Comparison of ENCODE assay signal across 14 cellular contexts in the genomic region with DNA sequence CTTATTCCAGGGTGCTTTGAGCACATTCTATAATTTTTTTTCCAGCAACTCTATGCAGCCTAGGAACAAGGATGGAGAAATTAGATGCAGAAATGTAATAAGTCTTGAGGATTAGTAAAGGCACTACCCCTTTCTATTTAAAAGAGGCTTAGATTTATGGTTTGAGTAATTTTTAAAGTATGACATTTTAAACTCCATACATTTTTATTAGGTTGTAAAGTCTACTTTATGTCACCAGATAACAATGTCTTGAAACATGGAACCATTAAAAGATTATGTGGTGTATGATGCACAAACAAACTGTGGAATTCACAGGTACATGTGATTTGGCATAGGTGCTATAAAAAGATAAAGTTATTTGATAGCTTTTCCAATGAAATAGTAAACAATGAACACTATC.
DNase-seq lines count a peak whose midpoint lies in the region; ATAC-seq and TF ChIP-seq lines count a peak whose summit lies in the region.
"Had no signal": no experiment of that assay in that cellular context is flagged by ENCODE, and none has a peak within 500 bp of the region (broad histone marks: within the 10 kb centered on the region; RNA-seq: fewer than 3 reads in every experiment).

No MANE protein-coding gene starts in this region.

- H4K20me1 ChIP-seq in SK-N-SH (ENCODE audit: insufficient read depth) = no peaks in the 10 kb centered on the region
- H4K20me1 ChIP-seq: BLaER1 treated with 17β-estradiol and CSF1 and Interleukin-3, amounts not matched to agents 10 nM and 100 nM had no signal

- no peak overlapping the region for H3K9ac ChIP-seq in SK-N-SH
- H3K9ac ChIP-seq: BLaER1 treated with 17β-estradiol and CSF1 and Interleukin-3, amounts not matched to agents 10 nM and 100 nM; GM23248 had no signal

- no peak for TF ChIP-seq CTCF in 22Rv1 (IDR thresholded peaks at IDR 0.05)
- no peak for TF ChIP-seq CTCF in astrocyte of the spinal cord (IDR thresholded peaks at IDR 0.05; ENCODE audit: low read depth, low read length)
- no peak for TF ChIP-seq CTCF in mucosa of descending colon (IDR thresholded peaks at IDR 0.05)
- TF ChIP-seq CTCF in SK-N-SH (IDR thresholded peaks at IDR 0.05) = no peak

- H3K4me3 ChIP-seq in astrocyte of the spinal cord (ENCODE audit: low read depth, low read length) (no peak overlapping the region), mucosa of descending colon (no peak overlapping the region), SK-N-SH (ENCODE audit: low read depth in 2 of 2, low read length in 1 of 2) (no peak overlapping the region)
- H3K4me3 ChIP-seq: BLaER1 treated with 17β-estradiol and CSF1 and Interleukin-3, amounts not matched to agents 10 nM and 100 nM; GM23248; K562 had no signal

- H3K9me3 ChIP-seq in mucosa of descending colon = no peaks in the 10 kb centered on the region
- H3K9me3 ChIP-seq in SK-N-SH = no peaks in the 10 kb centered on the region

- in situ Hi-C loops in astrocyte of the spinal cord (cut with HindIII; ENCODE audit: low sequenced_read_pairs) = no loop called here

- intact Hi-C loops in mucosa of descending colon (cut with DNase I, micrococcal nuclease) = no loop called here

- H3K27ac ChIP-seq in 22Rv1 = 0 out of 2 replicates have a peak overlapping the region, but pooled peaks have one; percentile 10
- no peak overlapping the region for H3K27ac ChIP-seq in SK-N-SH (ENCODE audit: low read depth in 2 of 2, low read length in 1 of 2)
- H3K27ac ChIP-seq: GM23248, HL-60 had no signal

- DNase-seq in HT-29 (ENCODE audit: low spot score) = peak; percentile 48
- peak; percentile 20 for DNase-seq in astrocyte of the spinal cord (ENCODE audit: low read depth, low spot score)
- DNase-seq in mucosa of descending colon = no peak
- DNase-seq in pons (ENCODE audit: low spot score) = no peak
- no peak for DNase-seq in activated gamma-delta T cell (lab: John Stamatoyannopoulos, UW)
- no peak for DNase-seq in SK-N-SH
- DNase-seq: 8988T, DMS53, GM23248, H7 had no signal

- no peaks in the 10 kb centered on the region for H3K27me3 ChIP-seq in SK-N-SH (ENCODE audit: insufficient read depth)
- H3K27me3 ChIP-seq: BLaER1 treated with 17β-estradiol and CSF1 and Interleukin-3, amounts not matched to agents 10 nM and 100 nM had no signal

- no peaks in the 10 kb centered on the region for H3K9me2 ChIP-seq in SK-N-SH

- TF ChIP-seq RAD21 in SK-N-SH (IDR thresholded peaks at IDR 0.05; ENCODE audit: low read length) = no peak

- H3K36me3 ChIP-seq in mucosa of descending colon (ENCODE audit: low read depth) = no peaks in the 10 kb centered on the region
- no peaks in the 10 kb centered on the region for H3K36me3 ChIP-seq in SK-N-SH (replicated peaks in 1 of 2; ENCODE audit: control insufficient read depth in 1 of 2, insufficient read depth in 2 of 2, low read length in 1 of 2)
- H3K36me3 ChIP-seq: BLaER1 treated with 17β-estradiol and CSF1 and Interleukin-3, amounts not matched to agents 10 nM and 100 nM had no signal

- TF ChIP-seq EP300 in SK-N-SH (IDR thresholded peaks at IDR 0.05; ENCODE audit: borderline replicate concordance in 1 of 2, low read depth in 1 of 2, low read length in 1 of 2) = no peak

- ATAC-seq in mucosa of descending colon = peak; percentile 65
- ATAC-seq: K562 had no signal

- no peaks in the 10 kb centered on the region for H3F3A ChIP-seq in SK-N-SH (replicated peaks; ENCODE audit: insufficient read depth)

- H3K79me2 ChIP-seq in SK-N-SH (ENCODE audit: insufficient read depth) = no peaks in the 10 kb centered on the region

- POLR2A ChIA-PET in SK-N-SH (lab: Yijun Ruan, JAX) = no interaction called here

- no peak overlapping the region for H2AFZ ChIP-seq in SK-N-SH (ENCODE audit: low read depth)
- H2AFZ ChIP-seq: GM23248 had no signal

- CTCF ChIA-PET in SK-N-SH (lab: Yijun Ruan, JAX) = no interaction called here

- H3K4me1 ChIP-seq in mucosa of descending colon (ENCODE audit: low read depth) = no peaks in the 10 kb centered on the region
- no peaks in the 10 kb centered on the region for H3K4me1 ChIP-seq in SK-N-SH (ENCODE audit: control insufficient read depth in 1 of 2, insufficient read depth in 2 of 2, low read depth in 1 of 2, low read length in 1 of 2)

- no peak overlapping the region for H3K4me2 ChIP-seq in SK-N-SH

TF ChIP-seq in SK-N-SH, 30 proteins besides CTCF, POLR2A, EP300 and RAD21:
- TF ChIP-seq CHD2 (IDR thresholded peaks at IDR 0.05; ENCODE audit: low read length, partially characterized antibody) (no peak), MXI1 (IDR thresholded peaks at IDR 0.05; ENCODE audit: low read depth, low read length) (no peak), POLR2AphosphoS5 (IDR thresholded peaks at IDR 0.05; ENCODE audit: low read depth, low read length) (no peak), RCOR1 (IDR thresholded peaks at IDR 0.05; ENCODE audit: low read length) (no peak), SMC3 (IDR thresholded peaks at IDR 0.05; ENCODE audit: low read depth, low read length) (no peak), FOXJ3 (CRISPR knock-in tag; IDR thresholded peaks at IDR 0.05) (no peak), FOSL2 (IDR thresholded peaks at IDR 0.05; ENCODE audit: borderline replicate concordance, low read depth) (no peak), JUND (IDR thresholded peaks at IDR 0.05) (no peak), TEAD4 (IDR thresholded peaks at IDR 0.05; ENCODE audit: borderline replicate concordance, insufficient read depth) (no peak), TCF12 (IDR thresholded peaks at IDR 0.05) (no peak), EZH2phosphoT487 (IDR thresholded peaks at IDR 0.05; ENCODE audit: borderline replicate concordance, low read depth) (no peak)
- TF ChIP-seq, protein P1, sequence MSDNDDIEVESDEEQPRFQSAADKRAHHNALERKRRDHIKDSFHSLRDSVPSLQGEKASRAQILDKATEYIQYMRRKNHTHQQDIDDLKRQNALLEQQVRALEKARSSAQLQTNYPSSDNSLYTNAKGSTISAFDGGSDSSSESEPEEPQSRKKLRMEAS (IDR thresholded peaks at IDR 0.05; ENCODE audit: low read depth) = no peak
- TF ChIP-seq, protein P2, sequence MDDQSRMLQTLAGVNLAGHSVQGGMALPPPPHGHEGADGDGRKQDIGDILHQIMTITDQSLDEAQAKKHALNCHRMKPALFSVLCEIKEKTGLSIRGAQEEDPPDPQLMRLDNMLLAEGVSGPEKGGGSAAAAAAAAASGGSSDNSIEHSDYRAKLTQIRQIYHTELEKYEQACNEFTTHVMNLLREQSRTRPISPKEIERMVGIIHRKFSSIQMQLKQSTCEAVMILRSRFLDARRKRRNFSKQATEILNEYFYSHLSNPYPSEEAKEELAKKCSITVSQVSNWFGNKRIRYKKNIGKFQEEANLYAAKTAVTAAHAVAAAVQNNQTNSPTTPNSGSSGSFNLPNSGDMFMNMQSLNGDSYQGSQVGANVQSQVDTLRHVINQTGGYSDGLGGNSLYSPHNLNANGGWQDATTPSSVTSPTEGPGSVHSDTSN (IDR thresholded peaks at IDR 0.05) = no peak
TF ChIP-seq in SK-N-SH: peak in this region for 0.

Comparison
In these comparisons a context has a peak if more than half of its experiments do, and no peak if none do; other contexts are left out.
1. DNase-seq: peak in HT-29 (single experiment) and astrocyte of the spinal cord (single experiment); none in mucosa of descending colon (0 of 3), pons (single experiment), activated gamma-delta T cell (single experiment) and SK-N-SH (single experiment).